In genomic region chr9:76576344-76576743, GRCh38 we compare ENCODE assay signal across 9 cellular contexts.
DNase-seq lines count a peak whose midpoint lies in the region; ATAC-seq lines count a peak whose summit lies in the region.
"Had no signal": no experiment of that assay in that cellular context is flagged by ENCODE, and none has a peak within 500 bp of the region (broad histone marks: within the 10 kb centered on the region; RNA-seq: fewer than 3 reads in every experiment).

No MANE protein-coding gene starts in this region.

- no peaks in the 10 kb centered on the region for H3K36me3 ChIP-seq in KOPT-K1 (ENCODE audit: insufficient read depth, low read length)

- ATAC-seq in GM21528 (IDR thresholded peaks at IDR 0.05; ENCODE audit: low FRiP score, unreplicated experiment), result peak; percentile 81

- no peaks in the 10 kb centered on the region for H3K9me3 ChIP-seq in KOPT-K1 (ENCODE audit: insufficient read depth, low read length, poor library complexity, severe bottlenecking)

- peak overlapping the region; percentile 57 for H3K27ac ChIP-seq in KOPT-K1 (ENCODE audit: low read depth, low read length, poor library complexity, severe bottlenecking)
- H3K27ac ChIP-seq: KMS-11 had no signal

- peak; percentile 78 for DNase-seq in EH (ENCODE audit: low read depth)
- DNase-seq in activated CD8-positive, alpha-beta memory T cell treated with anti-CD3 and anti-CD28 coated beads, Interleukin-2, amount 50 U/mL, for 48 hours, result peak; percentile 75
- peak; percentile 99 for DNase-seq in iris pigment epithelial cell (ENCODE audit: low read depth)
- DNase-seq in stimulated activated CD8-positive, alpha-beta memory T cell treated with anti-CD3 and anti-CD28 coated beads, Interleukin-4, amount 100 ng/mL, for 24 hours (ENCODE audit: low read depth), result peak; percentile 68
- DNase-seq in superior temporal gyrus (ENCODE audit: extremely low spot score), result no peak
- DNase-seq in cerebellum (ENCODE audit: low spot score), result no peak

Comparison
In these comparisons a context has a peak if more than half of its experiments do, and no peak if none do; other contexts are left out.
1. DNase-seq: peak in EH (single experiment), activated CD8-positive, alpha-beta memory T cell treated with anti-CD3 and anti-CD28 coated beads, Interleukin-2, amount 50 U/mL, for 48 hours (single experiment), iris pigment epithelial cell (single experiment) and stimulated activated CD8-positive, alpha-beta memory T cell treated with anti-CD3 and anti-CD28 coated beads, Interleukin-4, amount 100 ng/mL, for 24 hours (single experiment); none in superior temporal gyrus (single experiment) and cerebellum (single experiment).